Comparison of ENCODE assay signal across 33 cellular contexts in genomic region chr13:83955011-83955410, GRCh38.
"Had no signal": no experiment of that assay in that cellular context is flagged by ENCODE, and none has a peak within 500 bp of the region (broad histone marks: within the 10 kb centered on the region; RNA-seq: fewer than 3 reads in every experiment).

No MANE protein-coding gene starts in this region.

- H3K9me3 ChIP-seq: adrenal gland, body of pancreas had no signal

- FAIRE-seq: astrocyte, RCC 7860 had no signal

- ATAC-seq: activated naive CD4-positive, alpha-beta T cell treated with anti-CD3 and anti-CD28 coated beads, Interleukin-2, amount 50 U/mL, for 72 hours; activated T-cell treated with anti-CD3 and anti-CD28 coated beads, Interleukin-2, amount 50 U/mL, for 4 hours; body of pancreas; PC-3; Right ventricle myocardium inferior had no signal

- H3K4me1 Mint-ChIP-seq: activated B cell treated with CpG ODN at 0.5 μM for 24 hours had no signal

- DNase-seq: activated B cell treated with CpG ODN at 0.5 μM for 24 hours; activated CD4-positive, alpha-beta memory T cell treated with anti-CD3 and anti-CD28 coated beads for 36 hours; activated CD4-positive, alpha-beta T cell treated with anti-CD3 and anti-CD28 coated beads for 4 hours; activated CD4-positive, alpha-beta T cell treated with anti-CD3 and anti-CD28 coated beads, Interleukin-2, amount 50 U/mL, for 1 hour; activated CD4-positive, CD25-positive, alpha-beta regulatory T cell treated with anti-CD3 and anti-CD28 coated beads, Interleukin-2, amount 50 U/mL, for 72 hours; activated CD8-positive, alpha-beta memory T cell treated with anti-CD3 and anti-CD28 coated beads, Interleukin-2, amount 50 U/mL, for 4 hours; activated gamma-delta T cell treated with Interleukin-2 at 50 U/mL for 16 hours; activated naive CD4-positive, alpha-beta T cell treated with anti-CD3 and anti-CD28 coated beads for 36 hours; activated T-cell treated with anti-CD3 and anti-CD28 coated beads for 4 hours; activated T-cell treated with anti-CD3 and anti-CD28 coated beads, Interleukin-2, amount 50 U/mL, for 4 hours; adrenal gland; body of pancreas; central memory CD4-positive, alpha-beta T cell; Karpas-422; NCI-H1105 treated with DMSO at 0.1 percent for 48 hours; NCI-H1436 treated with DMSO at 0.1 percent for 48 hours; NCI-H1694 treated with DMSO at 0.1 percent for 48 hours; NCI-H2029; NCI-H345; NCI-H524 treated with DMSO at 0.1 percent for 48 hours; PC-3; SIG-M5; SW 1271; T-helper 1 cell; T-helper 2 cell; T-helper 9 cell had no signal

- H3K27ac Mint-ChIP-seq: activated B cell treated with CpG ODN at 0.5 μM for 24 hours; activated CD4-positive, alpha-beta memory T cell treated with anti-CD3 and anti-CD28 coated beads for 36 hours; activated naive CD4-positive, alpha-beta T cell treated with anti-CD3 and anti-CD28 coated beads for 36 hours; activated naive CD4-positive, alpha-beta T cell treated with anti-CD3 and anti-CD28 coated beads, Interleukin-2, amount 50 U/mL, for 72 hours; activated T-helper 1 cell treated with anti-CD3 and anti-CD28 coated beads, Interleukin-12 subunit alpha, Interleukin-12 subunit beta, Interleukin-2, Interleukin-4 antibody, amounts not matched to agents 30 ng/mL and 10 ng/mL and 1 ng/mL, durations not matched to agents 14 hours and 24 hours and 36 hours had no signal

- H3K4me1 ChIP-seq: adrenal gland, body of pancreas had no signal

- H3K27ac ChIP-seq: adrenal gland, body of pancreas, RWPE1, VCaP had no signal

- H3K36me3 ChIP-seq: adrenal gland had no signal

- H3K9me3 Mint-ChIP-seq: activated CD4-positive, alpha-beta memory T cell treated with anti-CD3 and anti-CD28 coated beads for 36 hours; activated naive CD4-positive, alpha-beta T cell treated with anti-CD3 and anti-CD28 coated beads for 36 hours; activated T-helper 1 cell treated with anti-CD3 and anti-CD28 coated beads, Interleukin-12 subunit alpha, Interleukin-12 subunit beta, Interleukin-2, Interleukin-4 antibody, amounts not matched to agents 30 ng/mL and 10 ng/mL and 1 ng/mL, durations not matched to agents 14 hours and 24 hours and 36 hours had no signal

- H3K27me3 ChIP-seq: adrenal gland, body of pancreas had no signal

- H3K4me3 ChIP-seq: adrenal gland, body of pancreas had no signal

- H3K36me3 Mint-ChIP-seq: activated CD4-positive, alpha-beta memory T cell treated with anti-CD3 and anti-CD28 coated beads for 36 hours; activated naive CD4-positive, alpha-beta T cell treated with anti-CD3 and anti-CD28 coated beads, Interleukin-2, amount 50 U/mL, for 72 hours had no signal

- H3K27me3 Mint-ChIP-seq: activated B cell treated with CpG ODN at 0.5 μM for 24 hours; activated CD4-positive, alpha-beta memory T cell treated with anti-CD3 and anti-CD28 coated beads for 36 hours had no signal

- H3K4me3 Mint-ChIP-seq: activated B cell treated with CpG ODN at 0.5 μM for 24 hours; activated CD4-positive, alpha-beta memory T cell treated with anti-CD3 and anti-CD28 coated beads for 36 hours; activated naive CD4-positive, alpha-beta T cell treated with anti-CD3 and anti-CD28 coated beads for 36 hours; activated T-cell treated with anti-CD3 and anti-CD28 coated beads, Interleukin-2, amount 50 U/mL, for 4 hours; activated T-helper 1 cell treated with anti-CD3 and anti-CD28 coated beads, Interleukin-12 subunit alpha, Interleukin-12 subunit beta, Interleukin-2, Interleukin-4 antibody, amounts not matched to agents 30 ng/mL and 10 ng/mL and 1 ng/mL, durations not matched to agents 14 hours and 24 hours and 36 hours had no signal
